In the genomic region with DNA sequence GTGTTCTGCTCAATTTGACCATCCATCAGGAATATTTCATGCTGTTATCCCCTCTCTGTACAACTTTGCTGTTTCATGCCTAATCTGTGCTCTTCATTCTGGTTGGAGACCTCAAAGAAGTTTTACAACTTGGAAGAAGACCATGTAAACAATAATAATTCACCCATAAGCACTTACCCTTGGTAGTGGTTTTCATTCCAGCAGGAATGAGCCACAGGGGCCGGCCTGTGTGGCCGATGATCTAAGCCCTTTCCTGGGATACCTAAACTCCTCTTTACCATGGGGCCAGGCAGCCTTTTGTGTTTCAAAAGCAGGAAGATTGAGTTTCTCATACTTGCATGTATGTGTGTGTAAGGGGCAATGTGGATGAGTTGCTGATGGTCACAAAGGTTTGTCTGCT, we compare ENCODE assay signal across 26 cellular contexts.
A peak's percentile ranks its signal among the peaks of the same experiment; 100 is the strongest.
DNase-seq lines count a peak whose midpoint lies in the region; ATAC-seq and TF ChIP-seq lines count a peak whose summit lies in the region.
"Had no signal": no experiment of that assay in that cellular context is flagged by ENCODE, and none has a peak within 500 bp of the region (broad histone marks: within the 10 kb centered on the region; RNA-seq: fewer than 3 reads in every experiment).

No MANE protein-coding gene starts in this region.

- H3K4me1 Mint-ChIP-seq in CD8-positive, alpha-beta T cell (ENCODE audit: low read depth): no peaks in the 10 kb centered on the region
- H3K4me1 Mint-ChIP-seq: activated CD4-positive, alpha-beta memory T cell treated with anti-CD3 and anti-CD28 coated beads, Interleukin-2, amount 10 ng/mL, durations not matched to agents 7 days and 5 days; CD8-positive, alpha-beta memory T cell; stimulated activated naive CD8-positive, alpha-beta T cell treated with anti-CD3 and anti-CD28 coated beads, Interleukin-15, amount 100 ng/mL, for 72 hours had no signal

- peaks cover 7% of the 10 kb centered on the region for H3K27me3 Mint-ChIP-seq in CD8-positive, alpha-beta T cell (ENCODE audit: low read depth)
- H3K27me3 Mint-ChIP-seq: activated CD4-positive, alpha-beta memory T cell treated with anti-CD3 and anti-CD28 coated beads, Interleukin-2, amount 10 ng/mL, durations not matched to agents 7 days and 5 days; activated naive CD8-positive, alpha-beta T cell; stimulated activated naive CD8-positive, alpha-beta T cell treated with anti-CD3 and anti-CD28 coated beads, Interleukin-15, amount 100 ng/mL, for 72 hours had no signal

- H3K4me1 ChIP-seq in CD8-positive, alpha-beta T cell (ENCODE audit: insufficient read depth, low read length): no peaks in the 10 kb centered on the region
- H3K4me1 ChIP-seq: A549, breast epithelium had no signal

- intact Hi-C loops in CD8-positive, alpha-beta T cell (cut with DNase I, micrococcal nuclease): no loop called here

- no peak overlapping the region for H3K4me3 Mint-ChIP-seq in CD8-positive, alpha-beta T cell
- H3K4me3 Mint-ChIP-seq: activated CD4-positive, alpha-beta memory T cell treated with anti-CD3 and anti-CD28 coated beads, Interleukin-2, amount 10 ng/mL, durations not matched to agents 7 days and 5 days; activated naive CD8-positive, alpha-beta T cell; CD8-positive, alpha-beta memory T cell; dendritic cell treated with granulocyte-macrophage colony-stimulating factor and Interleukin-4, amounts not matched to agents 40 ng/mL and 50 ng/mL, for 4 days; stimulated activated naive CD8-positive, alpha-beta T cell treated with anti-CD3 and anti-CD28 coated beads, Interleukin-15, amount 100 ng/mL, for 72 hours; type B pancreatic cell had no signal

- H3K27ac Mint-ChIP-seq in CD8-positive, alpha-beta T cell: no peak overlapping the region
- H3K27ac Mint-ChIP-seq: activated CD4-positive, alpha-beta memory T cell treated with anti-CD3 and anti-CD28 coated beads, Interleukin-2, amount 10 ng/mL, durations not matched to agents 7 days and 5 days; activated naive CD8-positive, alpha-beta T cell; CD8-positive, alpha-beta memory T cell; dendritic cell treated with granulocyte-macrophage colony-stimulating factor and Interleukin-4, amounts not matched to agents 40 ng/mL and 50 ng/mL, for 4 days; type B pancreatic cell had no signal

- no peak for TF ChIP-seq CTCF in AG04449 (IDR thresholded peaks at IDR 0.05; ENCODE audit: insufficient read depth, low read length, missing control alignments)
- TF ChIP-seq CTCF in CD8-positive, alpha-beta T cell (IDR thresholded peaks at IDR 0.05): no peak

- no peaks in the 10 kb centered on the region for H3K36me3 ChIP-seq in CD8-positive, alpha-beta T cell (ENCODE audit: insufficient read depth, low read length)
- H3K36me3 ChIP-seq: breast epithelium had no signal

- no peaks in the 10 kb centered on the region for H3K9me3 ChIP-seq in CD8-positive, alpha-beta T cell (ENCODE audit: low read length)
- H3K9me3 ChIP-seq: A549 had no signal

- CTCF ChIA-PET in AG04449 (lab: Yijun Ruan, JAX): no interaction called here
- CTCF ChIA-PET in CD8-positive, alpha-beta T cell (lab: Charles Lee): no interaction called here

- H3K27ac ChIP-seq in CD8-positive, alpha-beta T cell (ENCODE audit: low read depth, low read length): no peak overlapping the region
- H3K27ac ChIP-seq: A549, breast epithelium, HL-60, VCaP had no signal

- ATAC-seq in HG03439 (IDR thresholded peaks at IDR 0.05; ENCODE audit: unreplicated experiment): no peak
- no peak for ATAC-seq in CD8-positive, alpha-beta T cell
- ATAC-seq in HG03280 (IDR thresholded peaks at IDR 0.05; ENCODE audit: unreplicated experiment): no peak
- ATAC-seq: A549; K562; right cardiac atrium; Right ventricle myocardium inferior; stimulated activated naive CD8-positive, alpha-beta T cell treated with anti-CD3 and anti-CD28 coated beads, Interleukin-15, amount 100 ng/mL, for 72 hours had no signal

- H3K9me3 Mint-ChIP-seq in CD8-positive, alpha-beta T cell: peaks cover 11% of the 10 kb centered on the region

- H3K36me3 Mint-ChIP-seq in CD8-positive, alpha-beta T cell: no peaks in the 10 kb centered on the region

- H3K4me3 ChIP-seq in AG04449 (ENCODE audit: low read depth, low read length): no peak overlapping the region
- H3K4me3 ChIP-seq in CD8-positive, alpha-beta T cell (ENCODE audit: low read depth, low read length): no peak overlapping the region
- H3K4me3 ChIP-seq: A549, breast epithelium, K562 had no signal

- DNase-seq in AG04449 (ENCODE audit: low read depth, low spot score) (peak; percentile 14), HCEC 1CT (peak; percentile 39), amniotic epithelial cell (ENCODE audit: low read depth) (peak; percentile 91), left kidney (ENCODE audit: low read depth, low spot score) (peak; percentile 40), NCI-H146 treated with DMSO at 0.1 percent for 48 hours (lab: John Stamatoyannopoulos, UW; ENCODE audit: unreplicated experiment) (no peak)
- DNase-seq in CD8-positive, alpha-beta T cell: no peak
- DNase-seq: activated CD4-positive, alpha-beta memory T cell treated with anti-CD3 and anti-CD28 coated beads, Interleukin-2, amount 10 ng/mL, durations not matched to agents 7 days and 5 days; activated T-cell treated with anti-CD3 and anti-CD28 coated beads, Interleukin-2, amount 50 U/mL, for 48 hours; CD8-positive, alpha-beta memory T cell; DND-41; glutamatergic neuron; NCI-H1417; NK-92 treated with Interleukin-12 subunit alpha and Interleukin-12 subunit beta, amount 100 ng/mL, for 24 hours; right cardiac atrium; stimulated activated naive CD8-positive, alpha-beta T cell treated with anti-CD3 and anti-CD28 coated beads, Interleukin-15, amount 100 ng/mL, for 72 hours had no signal

- POLR2A ChIA-PET in AG04449 (lab: Yijun Ruan, JAX): no interaction called here
- POLR2A ChIA-PET in CD8-positive, alpha-beta T cell (lab: Charles Lee): no interaction called here

- H3K27me3 ChIP-seq in CD8-positive, alpha-beta T cell (ENCODE audit: insufficient read depth, low read length): no peaks in the 10 kb centered on the region
- H3K27me3 ChIP-seq: breast epithelium had no signal

Comparison
In these comparisons a context has a peak if more than half of its experiments do, and no peak if none do; other contexts are left out.
1. DNase-seq: peak in AG04449 (single experiment), HCEC 1CT (single experiment), amniotic epithelial cell (single experiment) and left kidney (single experiment); none in NCI-H146 treated with DMSO at 0.1 percent for 48 hours (single experiment) and CD8-positive, alpha-beta T cell (0 of 7).